8 cellular contexts compared by ENCODE assay signal in genomic region chr3:196741401-196741761, GRCh38. TPM values are rescaled to one million over a fixed set of nuclear protein-coding genes. Genes with fewer than 3 reads are reported as not detected.
A peak's percentile ranks its signal among the peaks of the same experiment; 100 is the strongest.
DNase-seq lines count a peak whose midpoint lies in the region; ATAC-seq and TF ChIP-seq lines count a peak whose summit lies in the region.

No MANE protein-coding gene starts in this region.

- intact Hi-C loops in CD14-positive monocyte (cut with micrococcal nuclease) = loop anchor here in 1 of 2 donors (5.0 kb wide), 1 partner anchor 34 kb away; no protein-coding TSS in a partner anchor

- H2AFZ ChIP-seq in neuron (ENCODE audit: low read depth, low read length) = no peak overlapping the region

- H3K4me3 Mint-ChIP-seq in CD14-positive monocyte = peak overlapping the region; percentile 98 to 100

- no peaks in the 10 kb centered on the region for H3K9me3 ChIP-seq in duodenal mucosa (ENCODE audit: control insufficient read depth in 1 of 2, low read length in 2 of 2)
- peaks cover 8% of the 10 kb centered on the region for H3K9me3 ChIP-seq in neuron (ENCODE audit: low read length)

- peak overlapping the region; percentile 93 for H3K27ac ChIP-seq in duodenal mucosa (ENCODE audit: low read depth, low read length)

- H3K36me3 Mint-ChIP-seq in CD14-positive monocyte = peaks cover 0 to 18% of the 10 kb centered on the region in 2 donors

- peaks cover 0 to 2% (median 0%) of the 10 kb centered on the region in 7 donors for H3K9me3 Mint-ChIP-seq in CD14-positive monocyte

- peak overlapping the region; percentile 92 to 96 for H3K9ac ChIP-seq in duodenal mucosa (ENCODE audit: low read depth in 1 of 2, low read length in 2 of 2)

- TF ChIP-seq CTCF in CD14-positive monocyte (IDR thresholded peaks at IDR 0.05) = no peak

- H3K4me1 ChIP-seq in duodenal mucosa (ENCODE audit: control insufficient read depth in 1 of 2, insufficient read depth in 2 of 2, low read length in 2 of 2) = peaks cover 8 to 12% of the 10 kb centered on the region in 2 donors
- H3K4me1 ChIP-seq in neuron (ENCODE audit: insufficient read depth, low read length) = peaks cover 7% of the 10 kb centered on the region

- H3K27me3 Mint-ChIP-seq in CD14-positive monocyte (ENCODE audit: low read depth in 3 of 3) = peaks cover 0 to 1% (median 0%) of the 10 kb centered on the region in 3 donors

- ATAC-seq in HG02981 (IDR thresholded peaks at IDR 0.05; ENCODE audit: unreplicated experiment) = no peak
- ATAC-seq in GM18502 (IDR thresholded peaks at IDR 0.05; ENCODE audit: poor library complexity, unreplicated experiment) = no peak

- H3K36me3 ChIP-seq in duodenal mucosa (ENCODE audit: control insufficient read depth in 1 of 2, insufficient read depth in 2 of 2, low read length in 2 of 2) (no peaks in the 10 kb centered on the region), neuron (ENCODE audit: insufficient read depth, low read length) (no peaks in the 10 kb centered on the region)

- peak overlapping the region; percentile 93 to 98 for H3K4me3 ChIP-seq in duodenal mucosa (ENCODE audit: low read depth in 1 of 2, low read length in 2 of 2)
- peak overlapping the region; percentile 77 for H3K4me3 ChIP-seq in neuron (ENCODE audit: low read length)

- peaks cover 27% of the 10 kb centered on the region for H3K4me1 Mint-ChIP-seq in CD14-positive monocyte

- DNase-seq in CD14-positive monocyte (ENCODE audit: low spot score) (no peak), LHCN-M2 (ENCODE audit: low read depth) (peak; percentile 2), globus pallidus (ENCODE audit: low spot score) (no peak)
- DNase-seq in stimulated activated CD4-positive, alpha-beta T cell treated with anti-CD3 and anti-CD28 coated beads, Interleukin-2, amount 100 ng/mL, for 48 hours = no peak

- H3K27me3 ChIP-seq in duodenal mucosa (ENCODE audit: control insufficient read depth in 1 of 2, insufficient read depth in 2 of 2, low read length in 2 of 2) (no peaks in the 10 kb centered on the region), neuron (ENCODE audit: insufficient read depth, low read length) (no peaks in the 10 kb centered on the region)

- H3K27ac Mint-ChIP-seq in CD14-positive monocyte = peak overlapping the region; percentile 96 to 99 (median 98)

RNA-seq across cellular contexts. Expression of gene PAK2, which starts 1.7 kb away (rescaled TPM):
- polyA plus RNA-seq in CD14-positive monocyte = 10 to 100 TPM; 32.4 to 44.2 TPM
- 37.8 and 45.8 TPM in 2 replicates for total RNA-seq in LHCN-M2 (2014; rRNA removed)
- 35.4 TPM for polyA plus RNA-seq in LHCN-M2 (2012)

RNA-seq across cellular contexts. Expression of gene PIGX, which starts 29.2 kb away (rescaled TPM):
- 10 to 100 TPM; 29.8 to 44.9 TPM for polyA plus RNA-seq in CD14-positive monocyte
- 26.4 and 31.9 TPM in 2 replicates for total RNA-seq in LHCN-M2 (2014; rRNA removed)
- 10.0 TPM for polyA plus RNA-seq in LHCN-M2 (2012)

RNA-seq across cellular contexts. Expression of gene CEP19, which starts 29.3 kb away (rescaled TPM):
- 1 to 10 TPM; 2.7 to 3.2 TPM for polyA plus RNA-seq in CD14-positive monocyte
- total RNA-seq in LHCN-M2 (2014; rRNA removed) = 4.4 and 4.5 TPM in 2 replicates
- polyA plus RNA-seq in LHCN-M2 (2012) = 1.7 TPM
